ENCODE assay signal across 8 cellular contexts in genomic region chr2:119338826-119339561, GRCh38. TPM values are rescaled to one million over a fixed set of nuclear protein-coding genes. Genes with fewer than 3 reads are reported as not detected.
DNase-seq lines count a peak whose midpoint lies in the region; ATAC-seq lines count a peak whose summit lies in the region.

No MANE protein-coding gene starts in this region.

- no peaks in the 10 kb centered on the region for H3K27me3 Mint-ChIP-seq in naive B cell

- no peaks in the 10 kb centered on the region for H3K27me3 ChIP-seq in BLaER1

- H4K20me1 ChIP-seq in BLaER1: no peaks in the 10 kb centered on the region

- peak overlapping the region; percentile 52 for H3K4me2 ChIP-seq in BLaER1

- peak overlapping the region; percentile 42; the same call in 1 of the 2 replicates for H3K27ac ChIP-seq in BLaER1

- H3K9me3 Mint-ChIP-seq in naive B cell: no peaks in the 10 kb centered on the region

- peak overlapping the region; percentile 6 to 85 (median 73) for H3K4me3 Mint-ChIP-seq in naive B cell

- peaks cover 33% of the 10 kb centered on the region for H3K4me1 ChIP-seq in BLaER1

- ATAC-seq in GM19328 (IDR thresholded peaks at IDR 0.05; ENCODE audit: unreplicated experiment) (peak; percentile 100), HG03342 (IDR thresholded peaks at IDR 0.05; ENCODE audit: unreplicated experiment) (peak; percentile 99), naive B cell (ENCODE audit: low read depth in 2 of 2) (peak; percentile 100)

- H3K27ac Mint-ChIP-seq in naive B cell: peak overlapping the region; percentile 63 to 97 (median 91)

- no peak overlapping the region for H3K4me3 ChIP-seq in BLaER1

- H3K36me3 ChIP-seq in BLaER1: no peaks in the 10 kb centered on the region

- no peaks in the 10 kb centered on the region for H3K9me3 ChIP-seq in BLaER1

- peak; percentile 4 to 9 for DNase-seq in activated CD4-positive, alpha-beta T cell treated with anti-CD3 and anti-CD28 coated beads for 4 hours
- DNase-seq in naive B cell (peak; percentile 76), NCI-H524 (lab: John Stamatoyannopoulos, UW) (no peak), NCI-H1048 (lab: John Stamatoyannopoulos, UW) (no peak)
- DNase-seq in NK-92 treated with Interleukin-12 subunit alpha and Interleukin-12 subunit beta, amount 100 ng/mL, for 24 hours (lab: John Stamatoyannopoulos, UW): no peak

- no peaks in the 10 kb centered on the region for H3K36me3 Mint-ChIP-seq in naive B cell

- no peak overlapping the region for H3K9ac ChIP-seq in BLaER1

- H3K4me1 Mint-ChIP-seq in naive B cell: peaks cover 23 to 39% (median 24%) of the 10 kb centered on the region in 3 donors

RNA-seq across cellular contexts. Expression of gene C2orf76, which starts 27.6 kb away (rescaled TPM):
- polyA plus RNA-seq in naive B cell (ENCODE audit: low read depth in 6 of 6): 10 to 100 TPM; 19.2 to 29.0 (median 25.2) TPM

RNA-seq across cellular contexts. Expression of gene DBI, which starts 27.8 kb away (rescaled TPM):
- polyA plus RNA-seq in naive B cell (ENCODE audit: low read depth in 6 of 6): 100 to 1,000 TPM; 567 to 670 (median 595) TPM

Comparison
In these comparisons a context has a peak if more than half of its experiments do, and no peak if none do; other contexts are left out.
1. DNase-seq: peak in activated CD4-positive, alpha-beta T cell treated with anti-CD3 and anti-CD28 coated beads for 4 hours (2 of 2) and naive B cell (single experiment); none in NCI-H524 (0 of 2), NK-92 treated with Interleukin-12 subunit alpha and Interleukin-12 subunit beta, amount 100 ng/mL, for 24 hours (single experiment) and NCI-H1048 (single experiment).
2. Peak in every context shown above with its lines, with median percentiles within 50 percentile points of each other: ATAC-seq.